Comparison of ENCODE assay signal across 8 cellular contexts in genomic region chr21:45972716-45973474, GRCh38. TPM values are rescaled to one million over a fixed set of nuclear protein-coding genes. Genes with fewer than 3 reads are reported as not detected.
DNase-seq lines count a peak whose midpoint lies in the region; ATAC-seq, FAIRE-seq and TF ChIP-seq lines count a peak whose summit lies in the region.

No MANE protein-coding gene starts in this region.

- DNase-seq in A172 (ENCODE audit: low spot score) (peak; percentile 61), HCEC 1CT (peak; percentile 88), amniotic epithelial cell (ENCODE audit: low read depth) (peak; percentile 91), keratinocyte (ENCODE audit: low read depth, low spot score) (no peak), GM19240 (ENCODE audit: insufficient read length, low spot score) (no peak)
- peak; percentile 28 for DNase-seq in stimulated activated naive CD8-positive, alpha-beta T cell treated with anti-CD3 and anti-CD28 coated beads, Interleukin-15, Interleukin-2, amounts not matched to agents 100 U/mL and 50 U/mL, for 24 hours
- DNase-seq in stimulated activated CD8-positive, alpha-beta memory T cell treated with anti-CD3 and anti-CD28 coated beads, Interleukin-4, amount 100 ng/mL, for 48 hours = no peak

- H3K27me3 ChIP-seq in keratinocyte (ENCODE audit: control insufficient read depth, extremely low read depth, insufficient read depth, low read length) = peaks cover 38% of the 10 kb centered on the region

- H3K4me2 ChIP-seq in keratinocyte (ENCODE audit: control insufficient read depth, extremely low read depth, insufficient read depth, low read depth, low read length) = peak overlapping the region; percentile 87

- no peak overlapping the region for H3K27ac ChIP-seq in keratinocyte (ENCODE audit: control insufficient read depth, insufficient read depth, low read length)

- no peaks in the 10 kb centered on the region for H3K9me1 ChIP-seq in keratinocyte (ENCODE audit: control insufficient read depth, extremely low read depth, insufficient read depth, low read length)

- no peaks in the 10 kb centered on the region for H3K9me3 ChIP-seq in keratinocyte (ENCODE audit: control insufficient read depth, low read depth, low read length)

- H2AFZ ChIP-seq in keratinocyte (ENCODE audit: control insufficient read depth, low read length) = peak overlapping the region; percentile 19

- FAIRE-seq in keratinocyte (lab: Jason Lieb, UNC) = no peak

- H4K20me1 ChIP-seq in keratinocyte (ENCODE audit: control insufficient read depth, extremely low read depth, insufficient read depth, low read length) = no peaks in the 10 kb centered on the region

- TF ChIP-seq CTCF in keratinocyte (optimal IDR thresholded peaks at IDR 0.05 in 1 of 3, IDR thresholded peaks at IDR 0.05 in 1 of 3, conservative IDR thresholded peaks at IDR 0.05 in 1 of 3; ENCODE audit: extremely low read depth in 1 of 3, insufficient read depth in 2 of 3, low read length in 3 of 3) = no peak

- peak; percentile 8 for ATAC-seq in stimulated activated naive CD8-positive, alpha-beta T cell treated with anti-CD3 and anti-CD28 coated beads, Interleukin-15, Interleukin-2, amounts not matched to agents 100 U/mL and 50 U/mL, for 24 hours
- ATAC-seq in HG02588 (IDR thresholded peaks at IDR 0.05; ENCODE audit: unreplicated experiment) = no peak

- peak overlapping the region in 1 of 3 experiments; percentile 61 for H3K4me3 ChIP-seq in keratinocyte (ENCODE audit: control insufficient read depth in 2 of 3, extremely low read depth in 1 of 3, insufficient read depth in 2 of 3, low read depth in 1 of 3, low read length in 3 of 3)

- no peaks in the 10 kb centered on the region for H3K36me3 ChIP-seq in keratinocyte (ENCODE audit: control insufficient read depth in 2 of 2, extremely low read depth in 1 of 2, insufficient read depth in 2 of 2, low read length in 2 of 2)

- peaks cover 22% of the 10 kb centered on the region for H3K4me1 ChIP-seq in keratinocyte (ENCODE audit: control insufficient read depth, extremely low read depth, insufficient read depth, low read length)

- H3K9ac ChIP-seq in keratinocyte (ENCODE audit: control insufficient read depth, extremely low read depth, insufficient read depth, low read length) = peak overlapping the region; percentile 54

- H3K79me2 ChIP-seq in keratinocyte (ENCODE audit: control insufficient read depth, insufficient read depth, low read length) = no peaks in the 10 kb centered on the region

- dilution Hi-C loops in keratinocyte (cut with MboI; ENCODE audit: extremely low pct_ligation_motif_present, low sequenced_read_pairs) = no loop called here

RNA-seq across cellular contexts. Expression of gene COL6A1, which starts 8.7 kb away (rescaled TPM):
- total RNA-seq in A172 (2014; rRNA removed; shearing (Covaris generic)) = 329 and 393 TPM in 2 replicates
- 2.5 to 6.5 TPM (median 4.2 TPM) in 3 replicates for polyA plus RNA-seq in keratinocyte
- 0.87 TPM for polyA plus RNA-seq in keratinocyte (2011; ENCODE audit: low read depth)
- polyA plus RNA-seq in keratinocyte (2011; cell fraction: cytosol; rRNA removed) = 1.8 and 5.0 TPM in 2 replicates
- polyA plus RNA-seq in keratinocyte (2011; cell fraction: nucleus; rRNA removed) = 27.3 and 48.1 TPM in 2 replicates
- polyA plus RNA-seq in keratinocyte (2012; ENCODE audit: low replicate concordance) = 2.4 and 6.6 TPM in 2 replicates
- polyA minus RNA-seq in keratinocyte = 2.8 to 8.7 TPM (median 4.2 TPM) in 3 replicates
- 11.1 TPM for polyA minus RNA-seq in keratinocyte (2011; cell fraction: cytosol; rRNA and poly(A)+ RNA removed)
- polyA minus RNA-seq in keratinocyte (2011; cell fraction: nucleus; rRNA and poly(A)+ RNA removed) = 24.0 and 32.5 TPM in 2 replicates

Comparison
In these comparisons a context has a peak if more than half of its experiments do, and no peak if none do; other contexts are left out.
1. DNase-seq: peak in A172 (single experiment), HCEC 1CT (single experiment), amniotic epithelial cell (single experiment) and stimulated activated naive CD8-positive, alpha-beta T cell treated with anti-CD3 and anti-CD28 coated beads, Interleukin-15, Interleukin-2, amounts not matched to agents 100 U/mL and 50 U/mL, for 24 hours (single experiment); none in keratinocyte (single experiment), stimulated activated CD8-positive, alpha-beta memory T cell treated with anti-CD3 and anti-CD28 coated beads, Interleukin-4, amount 100 ng/mL, for 48 hours (single experiment) and GM19240 (single experiment).